In the genomic region with DNA sequence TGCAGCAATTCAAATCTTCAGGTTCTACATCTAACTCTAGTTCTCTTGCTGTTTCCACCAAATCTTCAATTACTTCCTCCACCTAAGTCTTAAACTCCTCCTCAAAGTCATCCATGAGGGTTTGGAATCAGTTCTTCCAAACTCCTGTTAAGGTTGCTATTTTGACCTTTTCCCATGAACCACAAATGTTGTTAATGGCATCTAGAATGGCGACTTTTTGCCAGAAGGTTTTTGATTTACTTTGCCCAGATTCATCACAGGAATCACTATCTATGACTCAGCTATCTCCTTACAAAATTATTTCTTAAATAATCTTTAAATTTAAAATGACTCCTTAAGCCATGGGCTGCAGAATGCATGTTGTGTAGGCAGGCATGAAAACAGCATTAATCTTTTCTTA, we compare ENCODE assay signal across 27 cellular contexts.
"Had no signal": no experiment of that assay in that cellular context is flagged by ENCODE, and none has a peak within 500 bp of the region (broad histone marks: within the 10 kb centered on the region; RNA-seq: fewer than 3 reads in every experiment).

No MANE protein-coding gene starts in this region.

- DNase-seq: cortex of kidney; effector memory CD8-positive, alpha-beta T cell; foreskin keratinocyte; heart left ventricle; left cardiac atrium; left lung; mesenchymal stem cell; naive thymus-derived CD8-positive, alpha-beta T cell; nephron progenitor cell; occipital lobe; ovary; posterior cingulate gyrus; psoas muscle; right cardiac atrium; sigmoid colon; stimulated activated CD4-positive, alpha-beta T cell treated with anti-CD3 and anti-CD28 coated beads, Interleukin-2, amount 100 ng/mL, for 24 hours; stimulated activated CD4-positive, alpha-beta T cell treated with anti-CD3 and anti-CD28 coated beads, Interleukin-4, amount 100 ng/mL, for 24 hours; stimulated activated naive CD4-positive, alpha-beta T cell treated with Interleukin-2 at 50 U/mL for 16 hours; stomach; thyroid gland; trophoblast cell had no signal

- H3K4me3 Mint-ChIP-seq: effector memory CD8-positive, alpha-beta T cell; mesothelial cell of epicardium; naive thymus-derived CD8-positive, alpha-beta T cell; nephron progenitor cell; stimulated activated effector memory CD8-positive, alpha-beta T cell treated with anti-CD3 and anti-CD28 coated beads, Interleukin-12 subunit alpha, Interleukin-12 subunit beta, amount 100 ng/mL, for 72 hours had no signal

- H3K4me3 ChIP-seq: gastroesophageal sphincter, heart left ventricle, hepatocyte, left lung, ovary, psoas muscle, sigmoid colon, stomach, thyroid gland had no signal

- H3K27ac ChIP-seq: foreskin keratinocyte, gastroesophageal sphincter, heart left ventricle, hepatocyte, left lung, ovary, psoas muscle, sigmoid colon, stomach, thyroid gland had no signal

- H3K4me1 Mint-ChIP-seq: stimulated activated effector memory CD8-positive, alpha-beta T cell treated with anti-CD3 and anti-CD28 coated beads, Interleukin-12 subunit alpha, Interleukin-12 subunit beta, amount 100 ng/mL, for 72 hours had no signal

- H3K4me2 ChIP-seq: hepatocyte had no signal

- H3K27me3 ChIP-seq: foreskin keratinocyte, gastroesophageal sphincter, hepatocyte, ovary, sigmoid colon, stomach, thyroid gland had no signal

- H3K36me3 Mint-ChIP-seq: mesothelial cell of epicardium; naive thymus-derived CD8-positive, alpha-beta T cell; stimulated activated effector memory CD8-positive, alpha-beta T cell treated with anti-CD3 and anti-CD28 coated beads, Interleukin-12 subunit alpha, Interleukin-12 subunit beta, amount 100 ng/mL, for 72 hours had no signal

- ATAC-seq: effector memory CD8-positive, alpha-beta T cell; foreskin keratinocyte; gastroesophageal sphincter; heart left ventricle; left cardiac atrium; left lung; naive thymus-derived CD8-positive, alpha-beta T cell; psoas muscle; right cardiac atrium; stimulated activated effector memory CD8-positive, alpha-beta T cell treated with anti-CD3 and anti-CD28 coated beads, Interleukin-12 subunit alpha, Interleukin-12 subunit beta, amount 100 ng/mL, for 72 hours had no signal

- H2AFZ ChIP-seq: hepatocyte had no signal

- H3K27ac Mint-ChIP-seq: effector memory CD8-positive, alpha-beta T cell; mesothelial cell of epicardium; naive thymus-derived CD8-positive, alpha-beta T cell; nephron progenitor cell; stimulated activated effector memory CD8-positive, alpha-beta T cell treated with anti-CD3 and anti-CD28 coated beads, Interleukin-12 subunit alpha, Interleukin-12 subunit beta, amount 100 ng/mL, for 72 hours had no signal

- H3K27me3 Mint-ChIP-seq: effector memory CD8-positive, alpha-beta T cell had no signal

- FAIRE-seq: endometrium, islet of Langerhans had no signal

- H3K36me3 ChIP-seq: gastroesophageal sphincter, heart left ventricle, left lung, ovary, sigmoid colon, stomach, thyroid gland had no signal

- H3K9me3 Mint-ChIP-seq: mesothelial cell of epicardium; naive thymus-derived CD8-positive, alpha-beta T cell; nephron progenitor cell had no signal

- H3K79me2 ChIP-seq: hepatocyte had no signal

- H3K9me3 ChIP-seq: gastroesophageal sphincter, heart left ventricle, left lung, ovary, psoas muscle, sigmoid colon, stomach, thyroid gland had no signal
